36 cellular contexts compared by ENCODE assay signal in genomic region chr2:165280356-165280755, GRCh38. TPM values are rescaled to one million over a fixed set of nuclear protein-coding genes. Genes with fewer than 3 reads are reported as not detected.
"Had no signal": no experiment of that assay in that cellular context is flagged by ENCODE, and none has a peak within 500 bp of the region (broad histone marks: within the 10 kb centered on the region; RNA-seq: fewer than 3 reads in every experiment).

No MANE protein-coding gene starts in this region.

- H3K4me1 Mint-ChIP-seq: T-helper 17 cell had no signal

- H3K27ac ChIP-seq: adrenal gland, body of pancreas, cardiac muscle cell, colonic mucosa, WERI-Rb-1 had no signal

- H3K9me3 ChIP-seq: adrenal gland, body of pancreas, colonic mucosa had no signal

- H3K27me3 ChIP-seq: adrenal gland, body of pancreas, cardiac muscle cell, colonic mucosa had no signal

- H3K27me3 Mint-ChIP-seq: activated B cell treated with CpG ODN at 0.5 μM for 24 hours; activated CD4-positive, alpha-beta memory T cell treated with anti-CD3 and anti-CD28 coated beads for 36 hours; activated CD8-positive, alpha-beta memory T cell treated with anti-CD3 and anti-CD28 coated beads, Interleukin-2, amount 10 ng/mL, durations not matched to agents 7 days and 5 days; activated naive CD4-positive, alpha-beta T cell treated with anti-CD3 and anti-CD28 coated beads, Interleukin-2, amount 50 U/mL, for 24 hours; T-helper 17 cell had no signal

- FAIRE-seq: endometrium, endothelial cell of umbilical vein, frontal cortex had no signal

- H3K4me1 ChIP-seq: adrenal gland, body of pancreas, colonic mucosa had no signal

- ATAC-seq: activated CD8-positive, alpha-beta memory T cell treated with anti-CD3 and anti-CD28 coated beads, Interleukin-2, amount 10 ng/mL, durations not matched to agents 7 days and 5 days; activated CD8-positive, alpha-beta T cell treated with anti-CD3 and anti-CD28 coated beads, Interleukin-2, amount 10 ng/mL, durations not matched to agents 7 days and 5 days; activated naive CD8-positive, alpha-beta T cell treated with anti-CD3 and anti-CD28 coated beads, Interleukin-2, amount 50 U/mL, for 24 hours; body of pancreas; esophagus mucosa; T-helper 17 cell had no signal

- H3K4me3 ChIP-seq: adrenal gland, body of pancreas, cardiac muscle cell, colonic mucosa had no signal

- H3K4me3 Mint-ChIP-seq: activated B cell treated with CpG ODN at 0.5 μM for 24 hours; activated CD4-positive, alpha-beta memory T cell treated with anti-CD3 and anti-CD28 coated beads for 36 hours; activated CD8-positive, alpha-beta memory T cell treated with anti-CD3 and anti-CD28 coated beads, Interleukin-2, amount 10 ng/mL, durations not matched to agents 7 days and 5 days; activated CD8-positive, alpha-beta T cell treated with anti-CD3 and anti-CD28 coated beads, Interleukin-2, amount 10 ng/mL, durations not matched to agents 7 days and 5 days; activated naive CD4-positive, alpha-beta T cell treated with anti-CD3 and anti-CD28 coated beads for 36 hours; activated naive CD4-positive, alpha-beta T cell treated with anti-CD3 and anti-CD28 coated beads, Interleukin-2, amount 50 U/mL, for 24 hours; activated naive CD8-positive, alpha-beta T cell treated with anti-CD3 and anti-CD28 coated beads for 36 hours; activated naive CD8-positive, alpha-beta T cell treated with anti-CD3 and anti-CD28 coated beads, Interleukin-2, amount 50 U/mL, for 24 hours; activated T-helper 1 cell treated with anti-CD3 and anti-CD28 coated beads, Interleukin-12 subunit alpha, Interleukin-12 subunit beta, Interleukin-2, Interleukin-4 antibody, amounts not matched to agents 30 ng/mL and 10 ng/mL and 1 ng/mL, durations not matched to agents 14 hours and 24 hours and 36 hours; T-helper 17 cell; T-helper 2 cell treated with Interferon-gamma antibody and Interleukin-4, amounts not matched to agents 5 μg/mL and 100 μg/mL, for 36 hours had no signal

- DNase-seq: activated B cell treated with CpG ODN at 0.5 μM for 24 hours; activated CD4-positive, alpha-beta memory T cell treated with anti-CD3 and anti-CD28 coated beads for 36 hours; activated CD4-positive, alpha-beta T cell treated with anti-CD3 and anti-CD28 coated beads for 48 hours; activated CD4-positive, alpha-beta T cell treated with anti-CD3 and anti-CD28 coated beads, Interleukin-2, amount 50 U/mL, for 1 hour; activated CD8-positive, alpha-beta memory T cell treated with anti-CD3 and anti-CD28 coated beads, Interleukin-2, amount 10 ng/mL, durations not matched to agents 7 days and 5 days; activated CD8-positive, alpha-beta memory T cell treated with anti-CD3 and anti-CD28 coated beads, Interleukin-2, amount 50 U/mL, for 4 hours; activated CD8-positive, alpha-beta T cell treated with anti-CD3 and anti-CD28 coated beads, Interleukin-2, amount 10 ng/mL, durations not matched to agents 7 days and 5 days; activated effector memory CD4-positive, alpha-beta T cell treated with anti-CD3 and anti-CD28 coated beads, Interleukin-2, amount 50 U/mL, for 16 hours; activated naive CD4-positive, alpha-beta T cell treated with anti-CD3 and anti-CD28 coated beads for 36 hours; activated naive CD8-positive, alpha-beta T cell treated with anti-CD3 and anti-CD28 coated beads for 36 hours; activated naive CD8-positive, alpha-beta T cell treated with anti-CD3 and anti-CD28 coated beads, Interleukin-2, amount 50 U/mL, for 24 hours; activated T-cell treated with anti-CD3 and anti-CD28 coated beads, Interleukin-2, amount 50 U/mL, for 1 hour; activated T-cell treated with anti-CD3 and anti-CD28 coated beads, Interleukin-2, amount 50 U/mL, for 48 hours; adrenal gland; amygdala; aorta; body of pancreas; central memory CD4-positive, alpha-beta T cell; cerebellar nuclear complex; colonic mucosa; effector CD8-positive, alpha-beta T cell; foreskin fibroblast; T-helper 1 cell; T-helper 17 cell; T1000; WERI-Rb-1 had no signal

- H3K9me3 Mint-ChIP-seq: activated B cell treated with CpG ODN at 0.5 μM for 24 hours; activated CD4-positive, alpha-beta memory T cell treated with anti-CD3 and anti-CD28 coated beads for 36 hours; activated naive CD4-positive, alpha-beta T cell treated with anti-CD3 and anti-CD28 coated beads for 36 hours; activated naive CD4-positive, alpha-beta T cell treated with anti-CD3 and anti-CD28 coated beads, Interleukin-2, amount 50 U/mL, for 24 hours; activated naive CD8-positive, alpha-beta T cell treated with anti-CD3 and anti-CD28 coated beads, Interleukin-2, amount 50 U/mL, for 24 hours; activated T-helper 2 cell treated with anti-CD3 and anti-CD28 coated beads, Interferon-gamma antibody, Interleukin-2, Interleukin-4, amounts not matched to agents 10 μg/mL and 5 μg/mL and 100 μg/mL, durations not matched to agents 14 hours and 24 hours and 36 hours had no signal

- H3K36me3 ChIP-seq: adrenal gland, cardiac muscle cell, colonic mucosa, WERI-Rb-1 had no signal

- H3K27ac Mint-ChIP-seq: activated B cell treated with CpG ODN at 0.5 μM for 24 hours; activated CD4-positive, alpha-beta memory T cell treated with anti-CD3 and anti-CD28 coated beads for 36 hours; activated CD8-positive, alpha-beta memory T cell treated with anti-CD3 and anti-CD28 coated beads, Interleukin-2, amount 10 ng/mL, durations not matched to agents 7 days and 5 days; activated CD8-positive, alpha-beta T cell treated with anti-CD3 and anti-CD28 coated beads, Interleukin-2, amount 10 ng/mL, durations not matched to agents 7 days and 5 days; activated naive CD4-positive, alpha-beta T cell treated with anti-CD3 and anti-CD28 coated beads for 36 hours; activated naive CD4-positive, alpha-beta T cell treated with anti-CD3 and anti-CD28 coated beads, Interleukin-2, amount 50 U/mL, for 24 hours; activated naive CD8-positive, alpha-beta T cell treated with anti-CD3 and anti-CD28 coated beads, Interleukin-2, amount 50 U/mL, for 24 hours; activated T-helper 1 cell treated with anti-CD3 and anti-CD28 coated beads, Interleukin-12 subunit alpha, Interleukin-12 subunit beta, Interleukin-2, Interleukin-4 antibody, amounts not matched to agents 30 ng/mL and 10 ng/mL and 1 ng/mL, durations not matched to agents 14 hours and 24 hours and 36 hours; activated T-helper 2 cell treated with anti-CD3 and anti-CD28 coated beads, Interferon-gamma antibody, Interleukin-2, Interleukin-4, amounts not matched to agents 10 μg/mL and 5 μg/mL and 100 μg/mL, durations not matched to agents 14 hours and 24 hours and 36 hours; T-helper 17 cell; T-helper 2 cell treated with Interferon-gamma antibody and Interleukin-4, amounts not matched to agents 5 μg/mL and 100 μg/mL, for 36 hours had no signal

- H3K36me3 Mint-ChIP-seq: activated CD4-positive, alpha-beta memory T cell treated with anti-CD3 and anti-CD28 coated beads for 36 hours; activated CD8-positive, alpha-beta memory T cell treated with anti-CD3 and anti-CD28 coated beads, Interleukin-2, amount 10 ng/mL, durations not matched to agents 7 days and 5 days; activated naive CD4-positive, alpha-beta T cell treated with anti-CD3 and anti-CD28 coated beads, Interleukin-2, amount 50 U/mL, for 24 hours had no signal

RNA-seq across cellular contexts. Expression of gene SCN2A, which starts 41.1 kb away (rescaled TPM):
- total RNA-seq: activated CD4-positive, alpha-beta memory T cell treated with anti-CD3 and anti-CD28 coated beads for 36 hours; activated CD8-positive, alpha-beta memory T cell treated with anti-CD3 and anti-CD28 coated beads for 36 hours; activated T-helper 1 cell treated with anti-CD3 and anti-CD28 coated beads, Interleukin-12 subunit alpha, Interleukin-12 subunit beta, Interleukin-2, Interleukin-4 antibody, amounts not matched to agents 30 ng/mL and 10 ng/mL and 1 ng/mL, durations not matched to agents 14 hours and 24 hours and 36 hours; activated T-helper 2 cell treated with anti-CD3 and anti-CD28 coated beads, Interferon-gamma antibody, Interleukin-2, Interleukin-4, amounts not matched to agents 10 μg/mL and 5 μg/mL and 100 μg/mL, durations not matched to agents 14 hours and 24 hours and 36 hours; endothelial cell of umbilical vein had no signal
- polyA plus RNA-seq: cardiac muscle cell, endothelial cell of umbilical vein had no signal
